Comparison of ENCODE assay signal across 8 cellular contexts in genomic region chr19:4374451-4375163, GRCh38. TPM values are rescaled to one million over a fixed set of nuclear protein-coding genes. Genes with fewer than 3 reads are reported as not detected.
DNase-seq lines count a peak whose midpoint lies in the region; ATAC-seq and TF ChIP-seq lines count a peak whose summit lies in the region.

No MANE protein-coding gene starts in this region.

- H3K9me3 ChIP-seq in SJCRH30 (replicated peaks) = no peaks in the 10 kb centered on the region

- H3K36me3 Mint-ChIP-seq in progenitor cell of endocrine pancreas (ENCODE audit: insufficient read depth) = peaks cover 3% of the 10 kb centered on the region

- no peak overlapping the region for H3K4me3 Mint-ChIP-seq in progenitor cell of endocrine pancreas (ENCODE audit: low read depth)

- peak overlapping the region; percentile 97 for H3K27ac Mint-ChIP-seq in progenitor cell of endocrine pancreas

- no peaks in the 10 kb centered on the region for H3K9me3 Mint-ChIP-seq in progenitor cell of endocrine pancreas (ENCODE audit: low read depth)

- DNase-seq in EL (peak; percentile 96), SJCRH30 (peak in 1 of 2 experiments; percentile 48), fibroblast of villous mesenchyme (ENCODE audit: low read depth) (peak; percentile 87), progenitor cell of endocrine pancreas (ENCODE audit: low spot score, unreplicated experiment) (no peak), NCI-H524 (lab: John Stamatoyannopoulos, UW) (no peak)

- H3K27me3 ChIP-seq in SJCRH30 = no peaks in the 10 kb centered on the region

- peaks cover 22% of the 10 kb centered on the region for H3K4me1 Mint-ChIP-seq in progenitor cell of endocrine pancreas (ENCODE audit: low read depth)

- H3K27me3 Mint-ChIP-seq in progenitor cell of endocrine pancreas = no peaks in the 10 kb centered on the region

- no peaks in the 10 kb centered on the region for H3K36me3 ChIP-seq in SJCRH30

- peak overlapping the region; percentile 65 for H3K27ac ChIP-seq in SJCRH30

- peak; percentile 22 for TF ChIP-seq CTCF in fibroblast of villous mesenchyme (IDR thresholded peaks at IDR 0.05; ENCODE audit: insufficient read depth, low read depth, low read length)
- TF ChIP-seq CTCF in progenitor cell of endocrine pancreas (IDR thresholded peaks at IDR 0.05; ENCODE audit: unreplicated experiment) = no peak

- no peak overlapping the region for H3K4me3 ChIP-seq in SJCRH30
- H3K4me3 ChIP-seq in fibroblast of villous mesenchyme (ENCODE audit: low read depth, low read length) = no peak overlapping the region

- ATAC-seq in GM18511 (IDR thresholded peaks at IDR 0.05; ENCODE audit: unreplicated experiment) (no peak), HG03442 (IDR thresholded peaks at IDR 0.05; ENCODE audit: unreplicated experiment) (no peak), GM19351 (IDR thresholded peaks at IDR 0.05; ENCODE audit: unreplicated experiment) (no peak)

- H3K4me1 ChIP-seq in SJCRH30 = peaks cover 43% of the 10 kb centered on the region

RNA-seq across cellular contexts. Expression of gene SH3GL1, which starts 25.7 kb away (rescaled TPM):
- total RNA-seq in SJCRH30 (2014; rRNA removed; shearing (Covaris generic)) = 56.9 and 60.0 TPM in 2 replicates
- total RNA-seq in fibroblast of villous mesenchyme (65.2 and 72.5 TPM in 2 replicates), progenitor cell of endocrine pancreas (55.6 and 61.6 TPM in 2 replicates)

RNA-seq across cellular contexts. Expression of gene CHAF1A, which starts 27.8 kb away (rescaled TPM):
- total RNA-seq in SJCRH30 (2014; rRNA removed; shearing (Covaris generic)) = 44.2 and 54.6 TPM in 2 replicates
- total RNA-seq in fibroblast of villous mesenchyme = 9.9 and 11.6 TPM in 2 replicates
- total RNA-seq in progenitor cell of endocrine pancreas = 41.8 and 48.2 TPM in 2 replicates

RNA-seq across cellular contexts. Expression of gene MPND, which starts 31.2 kb away (rescaled TPM):
- total RNA-seq in SJCRH30 (2014; rRNA removed; shearing (Covaris generic)) = 3.8 and 8.3 TPM in 2 replicates
- total RNA-seq in fibroblast of villous mesenchyme (4.3 and 8.1 TPM in 2 replicates), progenitor cell of endocrine pancreas (62.2 and 64.2 TPM in 2 replicates)

RNA-seq across cellular contexts. Expression of gene STAP2, which starts 36.0 kb away (rescaled TPM):
- 9.7 and 11.9 TPM in 2 replicates for total RNA-seq in SJCRH30 (2014; rRNA removed; shearing (Covaris generic))
- total RNA-seq in fibroblast of villous mesenchyme = 9.9 and 10.6 TPM in 2 replicates
- total RNA-seq in progenitor cell of endocrine pancreas = 35.6 and 41.0 TPM in 2 replicates

Comparison
In these comparisons a context has a peak if more than half of its experiments do, and no peak if none do; other contexts are left out.
1. DNase-seq: peak in EL (single experiment) and fibroblast of villous mesenchyme (single experiment); none in progenitor cell of endocrine pancreas (single experiment) and NCI-H524 (0 of 2).